39 cellular contexts compared by ENCODE assay signal in genomic region chr12:73158341-73158740, GRCh38.
"Had no signal": no experiment of that assay in that cellular context is flagged by ENCODE, and none has a peak within 500 bp of the region (broad histone marks: within the 10 kb centered on the region; RNA-seq: fewer than 3 reads in every experiment).

No MANE protein-coding gene starts in this region.

- H3K27me3 ChIP-seq: adrenal gland, ascending aorta, cardiac muscle cell had no signal

- H3K27ac Mint-ChIP-seq: activated B cell treated with CpG ODN at 0.5 μM for 24 hours; activated CD4-positive, alpha-beta memory T cell treated with anti-CD3 and anti-CD28 coated beads for 36 hours; activated CD4-positive, alpha-beta T cell treated with anti-CD3 and anti-CD28 coated beads, Interleukin-2, amount 10 ng/mL, durations not matched to agents 24 days and 14 days; activated CD8-positive, alpha-beta T cell treated with anti-CD3 and anti-CD28 coated beads for 36 hours; activated naive CD4-positive, alpha-beta T cell treated with anti-CD3 and anti-CD28 coated beads for 36 hours; activated naive CD4-positive, alpha-beta T cell treated with anti-CD3 and anti-CD28 coated beads, Interleukin-2, amount 50 U/mL, for 72 hours; activated naive CD8-positive, alpha-beta T cell treated with anti-CD3 and anti-CD28 coated beads for 36 hours; activated T-cell treated with anti-CD3 and anti-CD28 coated beads, Interleukin-2, amount 50 U/mL, for 72 hours; activated T-helper 1 cell treated with anti-CD3 and anti-CD28 coated beads, Interleukin-12 subunit alpha, Interleukin-12 subunit beta, Interleukin-2, Interleukin-4 antibody, amounts not matched to agents 30 ng/mL and 10 ng/mL and 1 ng/mL, durations not matched to agents 14 hours and 24 hours and 36 hours; activated T-helper 17 cell treated with anti-CD3 and anti-CD28 coated beads, Interleukin-2, amount 50 U/mL, for 72 hours; brain; T-helper 1 cell treated with Interleukin-12 subunit alpha and Interleukin-12 subunit beta and Interleukin-4 antibody, amounts not matched to agents 30 μg/mL and 1 μg/mL, for 36 hours; T-helper 2 cell treated with Interferon-gamma antibody and Interleukin-4, amounts not matched to agents 5 μg/mL and 100 μg/mL, for 36 hours had no signal

- H3K9me3 ChIP-seq: adrenal gland, ascending aorta had no signal

- H3K36me3 Mint-ChIP-seq: activated CD4-positive, alpha-beta memory T cell treated with anti-CD3 and anti-CD28 coated beads for 36 hours; activated naive CD4-positive, alpha-beta T cell treated with anti-CD3 and anti-CD28 coated beads, Interleukin-2, amount 50 U/mL, for 72 hours; activated naive CD8-positive, alpha-beta T cell treated with anti-CD3 and anti-CD28 coated beads for 36 hours; brain had no signal

- FAIRE-seq: bronchial epithelial cell, TTC549 had no signal

- H3K4me1 Mint-ChIP-seq: activated B cell treated with CpG ODN at 0.5 μM for 24 hours; activated CD4-positive, alpha-beta T cell treated with anti-CD3 and anti-CD28 coated beads, Interleukin-2, amount 10 ng/mL, durations not matched to agents 24 days and 14 days; activated naive CD8-positive, alpha-beta T cell treated with anti-CD3 and anti-CD28 coated beads for 36 hours; activated T-helper 17 cell treated with anti-CD3 and anti-CD28 coated beads, Interleukin-2, amount 50 U/mL, for 72 hours; central memory CD8-positive, alpha-beta T cell had no signal

- ATAC-seq: activated CD8-positive, alpha-beta T cell treated with anti-CD3 and anti-CD28 coated beads for 36 hours; activated naive CD4-positive, alpha-beta T cell treated with anti-CD3 and anti-CD28 coated beads, Interleukin-2, amount 50 U/mL, for 72 hours; activated T-cell treated with anti-CD3 and anti-CD28 coated beads, Interleukin-2, amount 50 U/mL, for 4 hours; activated T-cell treated with anti-CD3 and anti-CD28 coated beads, Interleukin-2, amount 50 U/mL, for 72 hours; activated T-helper 17 cell treated with anti-CD3 and anti-CD28 coated beads, Interleukin-2, amount 50 U/mL, for 72 hours had no signal

- H3K27ac ChIP-seq: adrenal gland, ascending aorta, cardiac muscle cell, VCaP had no signal

- H3K4me1 ChIP-seq: adrenal gland, ascending aorta had no signal

- DNase-seq: activated B cell treated with CpG ODN at 0.5 μM for 24 hours; activated CD4-positive, alpha-beta memory T cell treated with anti-CD3 and anti-CD28 coated beads for 36 hours; activated CD4-positive, alpha-beta T cell treated with anti-CD3 and anti-CD28 coated beads for 4 hours; activated CD4-positive, alpha-beta T cell treated with anti-CD3 and anti-CD28 coated beads, Interleukin-2, amount 10 ng/mL, durations not matched to agents 24 days and 14 days; activated CD4-positive, alpha-beta T cell treated with anti-CD3 and anti-CD28 coated beads, Interleukin-2, amount 50 U/mL, for 1 hour; activated CD4-positive, alpha-beta T cell treated with anti-CD3 and anti-CD28 coated beads, Interleukin-2, amount 50 U/mL, for 4 hours; activated CD4-positive, CD25-positive, alpha-beta regulatory T cell treated with anti-CD3 and anti-CD28 coated beads, Interleukin-2, amount 50 U/mL, for 72 hours; activated CD8-positive, alpha-beta memory T cell treated with anti-CD3 and anti-CD28 coated beads, Interleukin-2, amount 50 U/mL, for 4 hours; activated CD8-positive, alpha-beta T cell treated with anti-CD3 and anti-CD28 coated beads for 36 hours; activated effector memory CD4-positive, alpha-beta T cell treated with anti-CD3 and anti-CD28 coated beads, Interleukin-2, amount 50 U/mL, for 16 hours; activated gamma-delta T cell treated with Interleukin-2 at 50 U/mL for 16 hours; activated naive CD4-positive, alpha-beta T cell; activated naive CD4-positive, alpha-beta T cell treated with anti-CD3 and anti-CD28 coated beads for 36 hours; activated naive CD4-positive, alpha-beta T cell treated with anti-CD3 and anti-CD28 coated beads, Interleukin-2, amount 50 U/mL, for 16 hours; activated naive CD8-positive, alpha-beta T cell treated with anti-CD3 and anti-CD28 coated beads for 36 hours; activated T-cell treated with anti-CD3 and anti-CD28 coated beads for 4 hours; activated T-cell treated with anti-CD3 and anti-CD28 coated beads, Interleukin-2, amount 50 U/mL, for 1 hour; activated T-cell treated with anti-CD3 and anti-CD28 coated beads, Interleukin-2, amount 50 U/mL, for 4 hours; activated T-cell treated with anti-CD3 and anti-CD28 coated beads, Interleukin-2, amount 50 U/mL, for 72 hours; adrenal gland; amygdala; anterior cingulate cortex; caudate nucleus; cerebellar nuclear complex; T-helper 1 cell; T-helper 2 cell; T-helper 9 cell had no signal

- H3K4me3 Mint-ChIP-seq: activated B cell treated with CpG ODN at 0.5 μM for 24 hours; activated CD4-positive, alpha-beta memory T cell treated with anti-CD3 and anti-CD28 coated beads for 36 hours; activated CD4-positive, alpha-beta T cell treated with anti-CD3 and anti-CD28 coated beads, Interleukin-2, amount 10 ng/mL, durations not matched to agents 24 days and 14 days; activated CD8-positive, alpha-beta T cell treated with anti-CD3 and anti-CD28 coated beads for 36 hours; activated naive CD4-positive, alpha-beta T cell treated with anti-CD3 and anti-CD28 coated beads for 36 hours; activated naive CD8-positive, alpha-beta T cell treated with anti-CD3 and anti-CD28 coated beads for 36 hours; activated T-cell treated with anti-CD3 and anti-CD28 coated beads, Interleukin-2, amount 50 U/mL, for 4 hours; activated T-cell treated with anti-CD3 and anti-CD28 coated beads, Interleukin-2, amount 50 U/mL, for 72 hours; activated T-helper 1 cell treated with anti-CD3 and anti-CD28 coated beads, Interleukin-12 subunit alpha, Interleukin-12 subunit beta, Interleukin-2, Interleukin-4 antibody, amounts not matched to agents 30 ng/mL and 10 ng/mL and 1 ng/mL, durations not matched to agents 14 hours and 24 hours and 36 hours; activated T-helper 17 cell treated with anti-CD3 and anti-CD28 coated beads, Interleukin-2, amount 50 U/mL, for 72 hours; brain; central memory CD8-positive, alpha-beta T cell; T-helper 1 cell treated with Interleukin-12 subunit alpha and Interleukin-12 subunit beta and Interleukin-4 antibody, amounts not matched to agents 30 μg/mL and 1 μg/mL, for 36 hours; T-helper 2 cell treated with Interferon-gamma antibody and Interleukin-4, amounts not matched to agents 5 μg/mL and 100 μg/mL, for 36 hours had no signal

- H3K9me3 Mint-ChIP-seq: activated CD4-positive, alpha-beta T cell treated with anti-CD3 and anti-CD28 coated beads, Interleukin-2, amount 10 ng/mL, durations not matched to agents 24 days and 14 days; activated naive CD4-positive, alpha-beta T cell treated with anti-CD3 and anti-CD28 coated beads for 36 hours; activated naive CD8-positive, alpha-beta T cell treated with anti-CD3 and anti-CD28 coated beads for 36 hours; activated T-helper 1 cell treated with anti-CD3 and anti-CD28 coated beads, Interleukin-12 subunit alpha, Interleukin-12 subunit beta, Interleukin-2, Interleukin-4 antibody, amounts not matched to agents 30 ng/mL and 10 ng/mL and 1 ng/mL, durations not matched to agents 14 hours and 24 hours and 36 hours had no signal

- H3K36me3 ChIP-seq: adrenal gland, ascending aorta, cardiac muscle cell had no signal

- H3K27me3 Mint-ChIP-seq: activated B cell treated with CpG ODN at 0.5 μM for 24 hours; activated CD4-positive, alpha-beta memory T cell treated with anti-CD3 and anti-CD28 coated beads for 36 hours; activated CD4-positive, alpha-beta T cell treated with anti-CD3 and anti-CD28 coated beads, Interleukin-2, amount 10 ng/mL, durations not matched to agents 24 days and 14 days; activated CD8-positive, alpha-beta T cell treated with anti-CD3 and anti-CD28 coated beads for 36 hours; activated naive CD8-positive, alpha-beta T cell treated with anti-CD3 and anti-CD28 coated beads for 36 hours; activated T-helper 17 cell treated with anti-CD3 and anti-CD28 coated beads, Interleukin-2, amount 50 U/mL, for 72 hours; brain; central memory CD8-positive, alpha-beta T cell had no signal

- H3K4me3 ChIP-seq: adrenal gland, ascending aorta, cardiac muscle cell had no signal
